15 cellular contexts compared by ENCODE assay signal in genomic region chr4:42965326-42965725, GRCh38.
A peak's percentile ranks its signal among the peaks of the same experiment; 100 is the strongest.
DNase-seq lines count a peak whose midpoint lies in the region; TF ChIP-seq lines count a peak whose summit lies in the region.
"Had no signal": no experiment of that assay in that cellular context is flagged by ENCODE, and none has a peak within 500 bp of the region (broad histone marks: within the 10 kb centered on the region; RNA-seq: fewer than 3 reads in every experiment).

No MANE protein-coding gene starts in this region.

- no peak for TF ChIP-seq EP300 in neural cell (conservative IDR thresholded peaks at IDR 0.05; ENCODE audit: poor library complexity, severe bottlenecking)

- in situ Hi-C loops in G401 (cut with HindIII; ENCODE audit: low sequenced_read_pairs) (no loop called here), mammary epithelial cell (cut with MboI; ENCODE audit: low sequenced_read_pairs in 2 of 2) (no loop called here)

- no peaks in the 10 kb centered on the region for H3K9me3 ChIP-seq in mammary epithelial cell (replicated peaks; ENCODE audit: insufficient read depth, low read length)
- H3K9me3 ChIP-seq in neural cell (ENCODE audit: low read length) = no peaks in the 10 kb centered on the region
- H3K9me3 ChIP-seq: adrenal gland, SJSA1, suprapubic skin had no signal

- BruUV-seq in mammary epithelial cell (replicated peaks; lab: Mats Ljungman, UMichigan) = no TSS peak

- no peaks in the 10 kb centered on the region for H3K4me1 ChIP-seq in mammary epithelial cell (ENCODE audit: insufficient read depth, low read length)
- H3K4me1 ChIP-seq: adrenal gland, SJSA1, suprapubic skin had no signal

- H4K20me1 ChIP-seq in mammary epithelial cell (ENCODE audit: insufficient read depth, low read length) (no peaks in the 10 kb centered on the region), neural cell (ENCODE audit: insufficient read depth) (no peaks in the 10 kb centered on the region)

- DNase-seq in G401 (ENCODE audit: low spot score) = peak; percentile 56
- DNase-seq in NAMALWA (ENCODE audit: low spot score) = peak; percentile 20
- no peak for DNase-seq in mammary epithelial cell
- DNase-seq in GM19240 (ENCODE audit: insufficient read length, low spot score) = no peak
- DNase-seq in cardiac septum (ENCODE audit: low spot score) = no peak
- DNase-seq in hepatic stellate cell (ENCODE audit: low spot score) = no peak
- DNase-seq: adrenal gland; foreskin fibroblast; islet precursor cell; Kasumi-1; naive thymus-derived CD8-positive, alpha-beta T cell; NCI-H524 treated with DMSO at 0.1 percent for 48 hours had no signal

- H3K79me2 ChIP-seq in mammary epithelial cell (ENCODE audit: insufficient read depth, low read length) = no peaks in the 10 kb centered on the region
- H3K79me2 ChIP-seq in neural cell (replicated peaks; ENCODE audit: insufficient read depth, low read length) = no peaks in the 10 kb centered on the region

- H3K4me3 ChIP-seq in mammary epithelial cell (replicated peaks in 1 of 3; ENCODE audit: insufficient read depth in 1 of 3, low read depth in 2 of 3, low read length in 3 of 3) (no peak overlapping the region), neural cell (ENCODE audit: low read length) (no peak overlapping the region)
- H3K4me3 ChIP-seq: adrenal gland, SJSA1, suprapubic skin had no signal

- dilution Hi-C loops in mammary epithelial cell (cut with HindIII; ENCODE audit: low sequenced_read_pairs) = no loop called here

- no peak overlapping the region for H3K4me2 ChIP-seq in mammary epithelial cell (ENCODE audit: insufficient read depth, low read depth, low read length)
- no peak overlapping the region for H3K4me2 ChIP-seq in neural cell (ENCODE audit: low read length)

- H3K27me3 ChIP-seq in mammary epithelial cell (ENCODE audit: insufficient read depth, low read length) (no peaks in the 10 kb centered on the region), neural cell (ENCODE audit: insufficient read depth, low read depth, low read length) (no peaks in the 10 kb centered on the region)
- H3K27me3 ChIP-seq: adrenal gland, SJSA1, suprapubic skin had no signal

- no peaks in the 10 kb centered on the region for H3F3A ChIP-seq in neural cell (ENCODE audit: insufficient read depth, low read length, poor library complexity, severe bottlenecking)

- H2AFZ ChIP-seq in mammary epithelial cell (ENCODE audit: low read depth, low read length) (no peak overlapping the region), neural cell (ENCODE audit: low read depth, low read length) (no peak overlapping the region)

- no peaks in the 10 kb centered on the region for H3K9me2 ChIP-seq in neural cell (ENCODE audit: insufficient read depth, low read length)

- CTCF ChIA-PET in mammary epithelial cell (lab: Charles Lee; ENCODE audit: low non-redundant PET) = interaction anchor here (0.6 kb wide), 1 partner anchor 397 kb away, joined by 4 read pairs; no protein-coding TSS in a partner anchor

- peak; percentile 19 to 48 for TF ChIP-seq CTCF in mammary epithelial cell (conservative IDR thresholded peaks at IDR 0.05 in 1 of 2, IDR thresholded peaks at IDR 0.05 in 1 of 2; ENCODE audit: extremely low read depth in 1 of 2, insufficient read depth in 1 of 2, low read depth in 1 of 2, low read length in 2 of 2)
- TF ChIP-seq CTCF in neural cell (IDR thresholded peaks at IDR 0.05; ENCODE audit: poor library complexity, severe bottlenecking) = peak; percentile 82

- H3K9ac ChIP-seq in mammary epithelial cell (ENCODE audit: insufficient read depth, low read length) = no peak overlapping the region
- no peak overlapping the region for H3K9ac ChIP-seq in neural cell (ENCODE audit: low read length)

- no peaks in the 10 kb centered on the region for H3K36me3 ChIP-seq in mammary epithelial cell (ENCODE audit: insufficient read depth, low read length)
- no peaks in the 10 kb centered on the region for H3K36me3 ChIP-seq in neural cell (ENCODE audit: insufficient read depth, low read length)
- H3K36me3 ChIP-seq: adrenal gland, SJSA1, suprapubic skin had no signal

- peak; percentile 89 for TF ChIP-seq RAD21 in neural cell (conservative IDR thresholded peaks at IDR 0.05)

- intact Hi-C loops in mammary epithelial cell (cut with micrococcal nuclease) (loop anchor here (5.0 kb wide), 1 partner anchor 398 kb away; no protein-coding TSS in a partner anchor), cardiac septum (cut with DNase I) (no loop called here)

- H3K27ac ChIP-seq in mammary epithelial cell (ENCODE audit: insufficient read depth, low read depth, low read length) = no peak overlapping the region
- H3K27ac ChIP-seq in neural cell (ENCODE audit: low read length) = no peak overlapping the region
- H3K27ac ChIP-seq: adrenal gland, SJSA1, suprapubic skin had no signal

- WGBS in mammary epithelial cell (ENCODE audit: low coverage, missing lambda C conversion rate) = 0% methylated on average over 1 of the region's 2 CpGs

TF ChIP-seq in neural cell, 6 proteins besides CTCF, POLR2A, EP300 and RAD21:
- TF ChIP-seq SMC3 (conservative IDR thresholded peaks at IDR 0.05; ENCODE audit: poor library complexity) (peak; percentile 95), TAF1 (IDR thresholded peaks at IDR 0.05; ENCODE audit: low read depth) (no peak)

Comparison
In these comparisons a context has a peak if more than half of its experiments do, and no peak if none do; other contexts are left out.
1. DNase-seq: peak in G401 (single experiment) and NAMALWA (single experiment); none in mammary epithelial cell (single experiment), GM19240 (single experiment), cardiac septum (single experiment) and hepatic stellate cell (single experiment).